In the genomic region with DNA sequence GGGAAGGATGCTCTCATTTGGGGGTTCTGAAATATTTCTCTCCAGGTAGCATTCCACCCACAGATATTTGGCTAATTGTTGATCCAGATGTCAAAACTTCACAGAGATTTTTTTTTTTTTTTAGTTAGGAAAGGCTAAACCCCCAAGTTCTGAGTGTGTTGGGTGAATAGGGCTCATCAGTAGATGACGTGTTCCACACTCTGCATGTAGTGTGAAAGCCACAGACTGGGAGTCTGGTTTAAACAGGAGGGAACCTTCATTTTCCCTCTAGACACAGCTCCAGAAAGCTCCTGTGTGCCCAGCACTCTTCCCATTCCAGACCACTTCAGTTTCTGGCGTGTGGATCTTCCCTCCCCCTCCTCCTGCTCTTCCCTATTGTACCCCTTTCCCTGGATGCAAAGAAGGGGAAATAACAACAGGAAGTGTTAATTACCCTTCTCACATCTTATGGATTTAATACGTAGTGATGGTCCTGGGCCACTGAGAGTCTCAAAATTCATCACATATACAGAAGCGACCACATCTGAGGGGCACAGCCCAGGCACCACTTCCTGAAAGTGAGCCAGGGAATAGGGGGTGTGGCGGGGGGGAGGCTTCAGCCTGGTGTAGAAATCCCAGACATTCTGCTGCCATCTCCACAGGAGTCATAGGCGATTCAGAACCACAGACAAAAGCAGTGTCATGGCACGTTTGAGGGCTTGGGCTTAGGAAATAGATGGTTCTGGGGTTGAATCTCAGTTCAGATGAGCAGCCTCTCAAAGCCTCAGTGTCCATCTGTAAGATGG, we compare ENCODE assay signal across 15 cellular contexts.
A peak's percentile ranks its signal among the peaks of the same experiment; 100 is the strongest.
DNase-seq lines count a peak whose midpoint lies in the region; ATAC-seq, FAIRE-seq and TF ChIP-seq lines count a peak whose summit lies in the region.
"Had no signal": no experiment of that assay in that cellular context is flagged by ENCODE, and none has a peak within 500 bp of the region (broad histone marks: within the 10 kb centered on the region; RNA-seq: fewer than 3 reads in every experiment).

No MANE protein-coding gene starts in this region.

- H3K27me3 Mint-ChIP-seq in mesothelial cell of epicardium (ENCODE audit: low read depth): no peaks in the 10 kb centered on the region
- H3K27me3 Mint-ChIP-seq in activated CD4-positive, alpha-beta T cell treated with anti-CD3 and anti-CD28 coated beads, Interleukin-2, amount 10 ng/mL, durations not matched to agents 7 days and 5 days: no peaks in the 10 kb centered on the region
- H3K27me3 Mint-ChIP-seq: dendritic cell treated with granulocyte-macrophage colony-stimulating factor and Interleukin-4, amounts not matched to agents 40 ng/mL and 50 ng/mL, for 4 days; stimulated activated naive B cell treated with anti-CD40 and anti-IgM and Interleukin-4, amounts not matched to agents 10 μg/mL and 1 μg/mL and 100 μg/mL, for 72 hours had no signal

- no peak for TF ChIP-seq CTCF in HepG2 (CRISPR knock-in tag; IDR thresholded peaks at IDR 0.05)
- no peak for TF ChIP-seq CTCF in right lobe of liver (IDR thresholded peaks at IDR 0.05)
- TF ChIP-seq CTCF in Panc1 (IDR thresholded peaks at IDR 0.05): no peak
- no peak for TF ChIP-seq CTCF in fibroblast of mammary gland (conservative IDR thresholded peaks at IDR 0.05; ENCODE audit: control insufficient read depth, insufficient read depth, low read depth, low read length)
- no peak for TF ChIP-seq CTCF in mesothelial cell of epicardium (IDR thresholded peaks at IDR 0.05; ENCODE audit: unreplicated experiment)
- TF ChIP-seq CTCF in upper lobe of left lung (IDR thresholded peaks at IDR 0.05): no peak

- H3K36me3 Mint-ChIP-seq in mesothelial cell of epicardium: no peaks in the 10 kb centered on the region
- H3K36me3 Mint-ChIP-seq in activated CD4-positive, alpha-beta T cell treated with anti-CD3 and anti-CD28 coated beads, Interleukin-2, amount 10 ng/mL, durations not matched to agents 7 days and 5 days (ENCODE audit: low read depth): no peaks in the 10 kb centered on the region

- no peak overlapping the region for H3K4me3 Mint-ChIP-seq in mesothelial cell of epicardium
- no peak overlapping the region for H3K4me3 Mint-ChIP-seq in activated CD4-positive, alpha-beta T cell treated with anti-CD3 and anti-CD28 coated beads, Interleukin-2, amount 10 ng/mL, durations not matched to agents 7 days and 5 days
- H3K4me3 Mint-ChIP-seq: dendritic cell treated with granulocyte-macrophage colony-stimulating factor and Interleukin-4, amounts not matched to agents 40 ng/mL and 50 ng/mL, for 4 days had no signal

- ATAC-seq in HepG2 (no peak), right lobe of liver (no peak), Panc1 (no peak), GM21526 (IDR thresholded peaks at IDR 0.05; ENCODE audit: low FRiP score, unreplicated experiment) (no peak), upper lobe of left lung (ENCODE audit: low FRiP score in 2 of 2) (no peak)

- POLR2A ChIA-PET in HepG2 (lab: Yijun Ruan, JAX): no interaction called here
- POLR2A ChIA-PET in Panc1 (lab: Charles Lee): no interaction called here
- POLR2A ChIA-PET in activated CD4-positive, alpha-beta T cell treated with anti-CD3 and anti-CD28 coated beads, Interleukin-2, amount 10 ng/mL, durations not matched to agents 7 days and 5 days (lab: Charles Lee): no interaction called here

- no peak overlapping the region for H3K4me3 ChIP-seq in HepG2 (replicated peaks in 1 of 3; ENCODE audit: insufficient read depth in 1 of 3, low read depth in 2 of 3, low read length in 3 of 3)
- no peak overlapping the region for H3K4me3 ChIP-seq in right lobe of liver
- no peak overlapping the region for H3K4me3 ChIP-seq in Panc1 (ENCODE audit: low read depth in 2 of 2, low read length in 2 of 2)
- no peak overlapping the region for H3K4me3 ChIP-seq in fibroblast of mammary gland (ENCODE audit: control insufficient read depth, low read depth, low read length)
- H3K4me3 ChIP-seq in upper lobe of left lung: no peak overlapping the region
- H3K4me3 ChIP-seq: heart right ventricle, mucosa of descending colon had no signal

- CTCF ChIA-PET in HepG2 (lab: Yijun Ruan, JAX; ENCODE audit: low intra/inter-chr PET ratio, low total read pairs) (no interaction called here), Panc1 (lab: Charles Lee) (interaction anchor here (0.7 to 1.0 kb wide), 2 partner anchors 189 to 355 kb away, joined by 3 to 6 read pairs; no protein-coding TSS in a partner anchor)
- CTCF ChIA-PET in activated CD4-positive, alpha-beta T cell treated with anti-CD3 and anti-CD28 coated beads, Interleukin-2, amount 10 ng/mL, durations not matched to agents 7 days and 5 days (lab: Charles Lee): no interaction called here

- no peaks in the 10 kb centered on the region for H3K9me3 ChIP-seq in HepG2 (ENCODE audit: low read length)
- H3K9me3 ChIP-seq in right lobe of liver: no peaks in the 10 kb centered on the region
- no peaks in the 10 kb centered on the region for H3K9me3 ChIP-seq in Panc1 (ENCODE audit: control insufficient read depth, insufficient read depth, low read depth, low read length)
- no peaks in the 10 kb centered on the region for H3K9me3 ChIP-seq in upper lobe of left lung
- H3K9me3 ChIP-seq: heart right ventricle, mucosa of descending colon had no signal

- no peak for TF ChIP-seq POLR2A in HepG2 (IDR thresholded peaks at IDR 0.05; ENCODE audit: insufficient read depth in 1 of 2, low read depth in 2 of 2, low read length in 2 of 2)
- TF ChIP-seq POLR2A in right lobe of liver (IDR thresholded peaks at IDR 0.05): no peak
- TF ChIP-seq POLR2A in upper lobe of left lung (IDR thresholded peaks at IDR 0.05): no peak

- H3K4me2 ChIP-seq in HepG2 (ENCODE audit: low read depth, low read length): no peak overlapping the region

- no peak overlapping the region for H3K9ac ChIP-seq in HepG2 (ENCODE audit: insufficient read depth, low read depth, low read length)

- no peak for TF ChIP-seq EP300 in HepG2 (IDR thresholded peaks at IDR 0.05; ENCODE audit: low read depth in 2 of 2, low read length in 2 of 2)
- TF ChIP-seq EP300 in HepG2 (CRISPR knock-in tag; IDR thresholded peaks at IDR 0.05; ENCODE audit: borderline replicate concordance): no peak
- TF ChIP-seq EP300 in upper lobe of left lung (IDR thresholded peaks at IDR 0.05): no peak

- no peak for DNase-seq in HepG2 (ENCODE audit: low spot score)
- no peak for DNase-seq in right lobe of liver
- DNase-seq in Panc1 (ENCODE audit: low read depth, low spot score): no peak
- DNase-seq in fibroblast of mammary gland (ENCODE audit: low read depth): peak; percentile 31
- no peak for DNase-seq in mesothelial cell of epicardium (ENCODE audit: low spot score in 2 of 2, unreplicated experiment in 2 of 2)
- no peak for DNase-seq in activated CD4-positive, alpha-beta T cell treated with anti-CD3 and anti-CD28 coated beads, Interleukin-2, amount 10 ng/mL, durations not matched to agents 7 days and 5 days
- no peak for DNase-seq in upper lobe of left lung
- DNase-seq: activated CD8-positive, alpha-beta memory T cell treated with anti-CD3 and anti-CD28 coated beads for 24 hours; activated effector memory CD4-positive, alpha-beta T cell treated with Interleukin-2 at 50 U/mL for 16 hours had no signal

- intact Hi-C loops in HepG2 (cut with micrococcal nuclease; ENCODE audit: unreplicated experiment) (loop anchor here (2.0 to 5.0 kb wide), 2 partner anchors 79 to 161 kb away; no protein-coding TSS in a partner anchor), right lobe of liver (cut with DNase I) (loop anchor here in 1 of 2 donors (10.0 kb wide), 1 partner anchor 159 kb away; no protein-coding TSS in a partner anchor), Panc1 (cut with micrococcal nuclease; ENCODE audit: unreplicated experiment) (loop anchor here (5.0 to 10.0 kb wide), 3 partner anchors 169 to 1326 kb away; no protein-coding TSS in a partner anchor)

- no peaks in the 10 kb centered on the region for H3K27me3 ChIP-seq in HepG2 (ENCODE audit: control insufficient read depth in 1 of 2, insufficient read depth in 2 of 2, low read length in 2 of 2)
- no peaks in the 10 kb centered on the region for H3K27me3 ChIP-seq in right lobe of liver
- H3K27me3 ChIP-seq in Panc1 (ENCODE audit: control insufficient read depth, insufficient read depth, low read length): no peaks in the 10 kb centered on the region
- H3K27me3 ChIP-seq in upper lobe of left lung: no peaks in the 10 kb centered on the region
- H3K27me3 ChIP-seq: heart right ventricle had no signal

- H3K27ac ChIP-seq in HepG2 (ENCODE audit: extremely low read length, insufficient read depth, low read length) (no peak overlapping the region), right lobe of liver (no peak overlapping the region), Panc1 (ENCODE audit: low read length) (peak overlapping the region; percentile 37; the same call in 1 of the 2 replicates), upper lobe of left lung (no peak overlapping the region)
- H3K27ac ChIP-seq: heart right ventricle, HL-60 had no signal

- WGBS in HepG2 (ENCODE audit: low lambda C conversion rate): 92% methylated on average over 7 of the region's 7 CpGs
- WGBS in right lobe of liver (ENCODE audit: insufficient coverage, low coverage, low lambda C conversion rate, missing lambda C conversion rate): 64% methylated on average over 7 of the region's 7 CpGs
- 70 to 74% methylated on average over 7 of the region's 7 CpGs for WGBS in upper lobe of left lung, 2 donors

- H3K4me1 Mint-ChIP-seq in mesothelial cell of epicardium: peaks cover 38% of the 10 kb centered on the region
- H3K4me1 Mint-ChIP-seq in activated CD4-positive, alpha-beta T cell treated with anti-CD3 and anti-CD28 coated beads, Interleukin-2, amount 10 ng/mL, durations not matched to agents 7 days and 5 days: peaks cover 11% of the 10 kb centered on the region

- no peak overlapping the region for H2AFZ ChIP-seq in HepG2 (ENCODE audit: low read length)

- peaks cover 35% of the 10 kb centered on the region for H4K20me1 ChIP-seq in HepG2 (ENCODE audit: insufficient read depth, low read length)

- H3K79me2 ChIP-seq in HepG2 (ENCODE audit: insufficient read depth, low read length): peaks cover 8% of the 10 kb centered on the region

- H3K27ac Mint-ChIP-seq in mesothelial cell of epicardium: no peak overlapping the region
- no peak overlapping the region for H3K27ac Mint-ChIP-seq in activated CD4-positive, alpha-beta T cell treated with anti-CD3 and anti-CD28 coated beads, Interleukin-2, amount 10 ng/mL, durations not matched to agents 7 days and 5 days

- TF ChIP-seq RAD21 in HepG2 (CRISPR knock-in tag; IDR thresholded peaks at IDR 0.05): no peak

- in situ Hi-C loops in HepG2 (cut with HindIII; ENCODE audit: extremely low pct_ligation_motif_present, low pct_unique_long_range_greater_than_20kb): no loop called here
- in situ Hi-C loops in Panc1 (cut with HindIII; ENCODE audit: low pct_unique_long_range_greater_than_20kb, low sequenced_read_pairs): no loop called here

- H3K36me3 ChIP-seq in HepG2 (replicated peaks in 1 of 2; ENCODE audit: control insufficient read depth in 1 of 2, insufficient read depth in 2 of 2, low read length in 2 of 2) (peaks cover 9 to 44% of the 10 kb centered on the region in 2 experiments), right lobe of liver (no peaks in the 10 kb centered on the region), Panc1 (ENCODE audit: control insufficient read depth, insufficient read depth, low read length) (no peaks in the 10 kb centered on the region), upper lobe of left lung (no peaks in the 10 kb centered on the region)

- H3K4me1 ChIP-seq in HepG2 (ENCODE audit: insufficient read depth, low read length) (no peaks in the 10 kb centered on the region), right lobe of liver (no peaks in the 10 kb centered on the region), Panc1 (ENCODE audit: control insufficient read depth, insufficient read depth, low read length) (peaks cover 8% of the 10 kb centered on the region), upper lobe of left lung (peaks cover 6 to 11% (median 9%) of the 10 kb centered on the region in 4 donors)

- no TSS peak for BruUV-seq in HepG2 (replicated peaks; lab: Mats Ljungman, UMichigan)
- no TSS peak for BruUV-seq in Panc1 (replicated peaks; lab: Mats Ljungman, UMichigan)

- no peak for FAIRE-seq in HepG2 (lab: Jason Lieb, UNC)

- no peaks in the 10 kb centered on the region for H3K9me3 Mint-ChIP-seq in mesothelial cell of epicardium
- no peaks in the 10 kb centered on the region for H3K9me3 Mint-ChIP-seq in activated CD4-positive, alpha-beta T cell treated with anti-CD3 and anti-CD28 coated beads, Interleukin-2, amount 10 ng/mL, durations not matched to agents 7 days and 5 days
- H3K9me3 Mint-ChIP-seq: dendritic cell treated with granulocyte-macrophage colony-stimulating factor and Interleukin-4, amounts not matched to agents 40 ng/mL and 50 ng/mL, for 4 days had no signal
